ENCODE assay signal across 8 cellular contexts in genomic region chrX:13653022-13653693, GRCh38. TPM values are rescaled to one million over a fixed set of nuclear protein-coding genes. Genes with fewer than 3 reads are reported as not detected.
DNase-seq lines count a peak whose midpoint lies in the region; ATAC-seq and TF ChIP-seq lines count a peak whose summit lies in the region.

TCEANC (plus strand) TSS chrX:13653141; CDS start chrX:13662509, 9,368 bp downstream.

- DNase-seq in NCI-H146 (lab: John Stamatoyannopoulos, UW) (peak; percentile 94), amygdala (lab: John Stamatoyannopoulos, UW) (peak; percentile 16 to 97 (median 86)), left cardiac atrium (peak; percentile 98), posterior cingulate gyrus (peak; percentile 87 to 99 (median 92)), upper lobe of left lung (peak; percentile 97 to 98)

- H3K27me3 ChIP-seq in upper lobe of left lung: no peaks in the 10 kb centered on the region

- peak in 1 of 6 experiments; percentile 13 for TF ChIP-seq CTCF in upper lobe of left lung (IDR thresholded peaks at IDR 0.05)

- no peaks in the 10 kb centered on the region for H3K36me3 ChIP-seq in upper lobe of left lung

- ATAC-seq in HG02870 (IDR thresholded peaks at IDR 0.05; ENCODE audit: unreplicated experiment) (peak; percentile 96), left cardiac atrium (peak; percentile 99), upper lobe of left lung (ENCODE audit: low FRiP score in 2 of 2) (peak; percentile 99)

- H3K4me1 ChIP-seq in upper lobe of left lung: peaks cover 0 to 8% (median 2%) of the 10 kb centered on the region in 4 donors

- peak; percentile 64 for TF ChIP-seq POLR2A in GM15510 (IDR thresholded peaks at IDR 0.05; ENCODE audit: borderline replicate concordance, extremely low read depth, insufficient read length)
- TF ChIP-seq POLR2A in upper lobe of left lung (IDR thresholded peaks at IDR 0.05): peak in 3 of 4 donors; percentile 71 to 86 (median 74)

- H3K9me3 ChIP-seq in upper lobe of left lung: no peaks in the 10 kb centered on the region

- intact Hi-C loops in T-helper 1 cell treated with Interleukin-12 subunit alpha and Interleukin-12 subunit beta and Interleukin-4 antibody, amounts not matched to agents 30 ng/mL and 1 ng/mL, for 36 hours (cut with micrococcal nuclease): loop anchor here (1.0 to 5.0 kb wide), 11 partner anchors 35 to 1682 kb away; partner anchors contain the start of genes FANCB, GEMIN8, MOSPD2 and OFD1
- intact Hi-C loops in left cardiac atrium (cut with DNase I): loop anchor here in 1 of 2 donors (10.0 kb wide), 1 partner anchor 382 kb away; no protein-coding TSS in a partner anchor
- intact Hi-C loops in posterior cingulate gyrus (cut with DNase I): loop anchor here (1.0 to 10.0 kb wide), 3 partner anchors 36 to 377 kb away; partner anchors contain the start of gene RAB9A

- H3K4me3 ChIP-seq in upper lobe of left lung: peak within 1 kb of the TSS; percentile 21 to 61 (median 60)

- H3K27ac ChIP-seq in upper lobe of left lung: peak within 1 kb of the TSS; percentile 93 to 97 (median 94)

- WGBS in upper lobe of left lung, 2 donors: 0 to 8% methylated on average over 4 to 17 of the region's 46 CpGs

- no peak for TF ChIP-seq EP300 in upper lobe of left lung (IDR thresholded peaks at IDR 0.05)

RNA-seq across cellular contexts. Expression of gene TCEANC, which starts in this region (rescaled TPM):
- total RNA-seq in T-helper 1 cell treated with Interleukin-12 subunit alpha and Interleukin-12 subunit beta and Interleukin-4 antibody, amounts not matched to agents 30 ng/mL and 1 ng/mL, for 36 hours: 10.7 and 11.1 TPM in 2 replicates
- total RNA-seq in left cardiac atrium (1 to 10 TPM; 2.9 to 5.4 TPM), upper lobe of left lung (1 to 10 TPM; 2.4 to 8.9 (median 4.1) TPM)

Comparison
In these comparisons a context has a peak if more than half of its experiments do, and no peak if none do; other contexts are left out.
1. Peak in every context shown above with its lines: DNase-seq, ATAC-seq, H3K4me3 ChIP-seq and H3K27ac ChIP-seq.